1 cellular context compared by ENCODE assay signal in genomic region chr12:108822458-108823205, GRCh38.
TF ChIP-seq lines count a peak whose summit lies in the region.

No MANE protein-coding gene starts in this region.

TF ChIP-seq in GM12878, 131 proteins besides CTCF, POLR2A, EP300 and RAD21:
- TF ChIP-seq RELA (IDR thresholded peaks at IDR 0.05; ENCODE audit: borderline replicate concordance, partially characterized antibody) (no peak), KLF5 (IDR thresholded peaks at IDR 0.05; ENCODE audit: partially characterized antibody) (no peak), IKZF2 (IDR thresholded peaks at IDR 0.05) (peak in 1 of 2 experiments; percentile 7; a peak in 1 of 4 replicates)
